1 cellular context compared by ENCODE assay signal in genomic region chr2:145760781-145761649, GRCh38.
TF ChIP-seq lines count a peak whose summit lies in the region.

No MANE protein-coding gene starts in this region.

TF ChIP-seq in HepG2, 621 proteins besides CTCF, POLR2A, EP300 and RAD21 (continued from another document and continues in another):
- TF ChIP-seq HNF1A (IDR thresholded peaks at IDR 0.05; ENCODE audit: low read depth) (peak; percentile 87), HNF1A (CRISPR knock-in tag; IDR thresholded peaks at IDR 0.05; ENCODE audit: borderline replicate concordance) (peak; percentile 92; the same call in 1 of the 2 replicates), CENPX (CRISPR knock-in tag; IDR thresholded peaks at IDR 0.05) (no peak), PITX1 (CRISPR knock-in tag; IDR thresholded peaks at IDR 0.05) (peak; percentile 98), NCOR1 (IDR thresholded peaks at IDR 0.05; ENCODE audit: borderline replicate concordance, low read length) (peak; percentile 99), SMARCE1 (IDR thresholded peaks at IDR 0.05; ENCODE audit: borderline replicate concordance) (peak; percentile 83; the same call in 1 of the 2 replicates), ELF3 (CRISPR knock-in tag; IDR thresholded peaks at IDR 0.05) (peak; percentile 91), ZBTB8A (CRISPR knock-in tag; IDR thresholded peaks at IDR 0.05; ENCODE audit: borderline replicate concordance, low read depth) (no peak), TEAD3 (CRISPR knock-in tag; optimal IDR thresholded peaks at IDR 0.05; ENCODE audit: borderline replicate concordance) (peak; percentile 93), NFATC3 (CRISPR knock-in tag; IDR thresholded peaks at IDR 0.05) (no peak), STAG1 (CRISPR knock-in tag; IDR thresholded peaks at IDR 0.05) (peak; percentile 44; the same call in 1 of the 2 replicates), BCL6 (CRISPR knock-in tag; IDR thresholded peaks at IDR 0.05) (peak; percentile 97), KDM3A (CRISPR knock-in tag; IDR thresholded peaks at IDR 0.05; ENCODE audit: low read depth) (peak; percentile 83; the same call in 1 of the 2 replicates), KAT8 (CRISPR knock-in tag; IDR thresholded peaks at IDR 0.05) (peak; percentile 78), TFDP2 (CRISPR knock-in tag; IDR thresholded peaks at IDR 0.05) (peak; percentile 39; the same call in 1 of the 2 replicates), HNRNPL (IDR thresholded peaks at IDR 0.05; ENCODE audit: low read depth, low read length) (0 out of 2 replicates have a peak, but pooled peaks have one; percentile 26), KMT2B (CRISPR knock-in tag; IDR thresholded peaks at IDR 0.05) (no peak), ZNF550 (CRISPR knock-in tag; IDR thresholded peaks at IDR 0.05; ENCODE audit: borderline replicate concordance) (no peak), PAX8 (CRISPR knock-in tag; IDR thresholded peaks at IDR 0.05; ENCODE audit: borderline replicate concordance) (no peak), ZNF652 (CRISPR knock-in tag; IDR thresholded peaks at IDR 0.05; ENCODE audit: borderline replicate concordance, low read depth) (peak; percentile 41; the same call in 1 of the 2 replicates), TCF7 (IDR thresholded peaks at IDR 0.05; ENCODE audit: low read depth) (peak; percentile 87), NR3C1 (CRISPR knock-in tag; IDR thresholded peaks at IDR 0.05) (no peak), ZNF264 (CRISPR knock-in tag; IDR thresholded peaks at IDR 0.05) (peak; percentile 82), ZFP1 (CRISPR knock-in tag; IDR thresholded peaks at IDR 0.05) (peak; percentile 87), ZNF781 (CRISPR knock-in tag; IDR thresholded peaks at IDR 0.05; ENCODE audit: borderline replicate concordance, not compliant biosample characterization) (peak; percentile 40), HHEX (CRISPR knock-in tag; IDR thresholded peaks at IDR 0.05) (peak; percentile 89), ZNF746 (CRISPR knock-in tag; IDR thresholded peaks at IDR 0.05) (no peak; the same call in 1 of the 2 replicates), SNRNP70 (IDR thresholded peaks at IDR 0.05; ENCODE audit: low read depth, low read length) (no peak), ZSCAN31 (CRISPR knock-in tag; IDR thresholded peaks at IDR 0.05; ENCODE audit: low read depth) (0 out of 2 replicates have a peak, but pooled peaks have one; percentile 3), FOXJ3 (CRISPR knock-in tag; IDR thresholded peaks at IDR 0.05; ENCODE audit: borderline replicate concordance) (peak; percentile 98), KDM6A (CRISPR knock-in tag; IDR thresholded peaks at IDR 0.05; ENCODE audit: low read depth) (peak; percentile 93), MIER2 (CRISPR knock-in tag; IDR thresholded peaks at IDR 0.05) (peak; percentile 59), FOXO1 (CRISPR knock-in tag; IDR thresholded peaks at IDR 0.05) (peak; percentile 96), MED13 (CRISPR knock-in tag; IDR thresholded peaks at IDR 0.05) (peak; percentile 96), HDAC2 (CRISPR knock-in tag; IDR thresholded peaks at IDR 0.05) (peak; percentile 90), SOX6 (IDR thresholded peaks at IDR 0.05) (no peak), SOX6 (CRISPR knock-in tag; IDR thresholded peaks at IDR 0.05) (peak; percentile 98), CREM (IDR thresholded peaks at IDR 0.05) (peak; percentile 96), CREM (CRISPR knock-in tag; IDR thresholded peaks at IDR 0.05) (no peak), HOXD1 (CRISPR knock-in tag; IDR thresholded peaks at IDR 0.05) (peak; percentile 32; the same call in 1 of the 2 replicates), GMEB2 (CRISPR knock-in tag; IDR thresholded peaks at IDR 0.05; ENCODE audit: low read depth) (no peak), ZFP36L1 (CRISPR knock-in tag; IDR thresholded peaks at IDR 0.05) (peak; percentile 71; the same call in 1 of the 2 replicates), ZNF724P (CRISPR knock-in tag; IDR thresholded peaks at IDR 0.05; ENCODE audit: borderline replicate concordance) (no peak), FOXA1 (IDR thresholded peaks at IDR 0.05) (peak; percentile 92), FOXA1 (CRISPR knock-in tag; IDR thresholded peaks at IDR 0.05) (peak; percentile 94), MXD4 (CRISPR knock-in tag; IDR thresholded peaks at IDR 0.05) (peak; percentile 71; the same call in 1 of the 2 replicates), ERF (CRISPR knock-in tag; IDR thresholded peaks at IDR 0.05) (peak; percentile 15), NR2F6 (IDR thresholded peaks at IDR 0.05) (peak; percentile 98), NR2F6 (CRISPR knock-in tag; IDR thresholded peaks at IDR 0.05) (peak; percentile 97)
- TF ChIP-seq, protein P1, sequence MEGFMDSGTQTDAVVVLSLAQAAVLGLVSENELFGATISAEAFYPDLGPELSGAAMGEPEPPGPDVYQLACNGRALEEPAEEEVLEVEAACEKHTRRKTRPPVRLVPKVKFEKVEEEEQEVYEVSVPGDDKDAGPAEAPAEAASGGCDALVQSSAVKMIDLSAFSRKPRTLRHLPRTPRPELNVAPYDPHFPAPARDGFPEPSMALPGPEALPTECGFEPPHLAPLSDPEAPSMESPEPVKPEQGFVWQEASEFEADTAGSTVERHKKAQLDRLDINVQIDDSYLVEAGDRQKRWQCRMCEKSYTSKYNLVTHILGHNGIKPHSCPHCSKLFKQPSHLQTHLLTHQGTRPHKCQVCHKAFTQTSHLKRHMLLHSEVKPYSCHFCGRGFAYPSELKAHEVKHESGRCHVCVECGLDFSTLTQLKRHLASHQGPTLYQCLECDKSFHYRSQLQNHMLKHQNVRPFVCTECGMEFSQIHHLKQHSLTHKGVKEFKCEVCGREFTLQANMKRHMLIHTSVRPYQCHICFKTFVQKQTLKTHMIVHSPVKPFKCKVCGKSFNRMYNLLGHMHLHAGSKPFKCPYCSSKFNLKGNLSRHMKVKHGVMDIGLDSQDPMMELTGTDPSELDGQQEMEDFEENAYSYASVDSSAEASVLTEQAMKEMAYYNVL (CRISPR knock-in tag; IDR thresholded peaks at IDR 0.05; ENCODE audit: borderline replicate concordance) = peak; percentile 32; the same call in 1 of the 2 replicates
- TF ChIP-seq, protein P2, sequence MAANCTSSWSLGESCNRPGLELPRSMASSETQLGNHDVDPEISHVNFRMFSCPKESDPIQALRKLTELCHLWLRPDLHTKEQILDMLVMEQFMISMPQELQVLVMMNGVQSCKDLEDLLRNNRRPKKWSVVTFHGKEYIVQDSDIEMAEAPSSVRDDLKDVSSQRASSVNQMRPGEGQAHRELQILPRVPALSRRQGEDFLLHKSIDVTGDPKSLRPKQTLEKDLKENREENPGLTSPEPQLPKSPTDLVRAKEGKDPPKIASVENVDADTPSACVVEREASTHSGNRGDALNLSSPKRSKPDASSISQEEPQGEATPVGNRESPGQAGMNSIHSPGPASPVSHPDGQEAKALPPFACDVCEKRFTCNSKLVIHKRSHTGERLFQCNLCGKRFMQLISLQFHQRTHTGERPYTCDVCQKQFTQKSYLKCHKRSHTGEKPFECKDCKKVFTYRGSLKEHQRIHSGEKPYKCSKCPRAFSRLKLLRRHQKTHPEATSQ (CRISPR knock-in tag; IDR thresholded peaks at IDR 0.05; ENCODE audit: borderline replicate concordance) = peak; percentile 66; the same call in 1 of the 2 replicates
- TF ChIP-seq, protein P3, sequence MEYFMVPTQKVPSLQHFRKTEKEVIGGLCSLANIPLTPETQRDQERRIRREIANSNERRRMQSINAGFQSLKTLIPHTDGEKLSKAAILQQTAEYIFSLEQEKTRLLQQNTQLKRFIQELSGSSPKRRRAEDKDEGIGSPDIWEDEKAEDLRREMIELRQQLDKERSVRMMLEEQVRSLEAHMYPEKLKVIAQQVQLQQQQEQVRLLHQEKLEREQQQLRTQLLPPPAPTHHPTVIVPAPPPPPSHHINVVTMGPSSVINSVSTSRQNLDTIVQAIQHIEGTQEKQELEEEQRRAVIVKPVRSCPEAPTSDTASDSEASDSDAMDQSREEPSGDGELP (IDR thresholded peaks at IDR 0.05; ENCODE audit: borderline replicate concordance, low read depth) = peak; percentile 70; the same call in 1 of the 2 replicates
- TF ChIP-seq, protein P4, sequence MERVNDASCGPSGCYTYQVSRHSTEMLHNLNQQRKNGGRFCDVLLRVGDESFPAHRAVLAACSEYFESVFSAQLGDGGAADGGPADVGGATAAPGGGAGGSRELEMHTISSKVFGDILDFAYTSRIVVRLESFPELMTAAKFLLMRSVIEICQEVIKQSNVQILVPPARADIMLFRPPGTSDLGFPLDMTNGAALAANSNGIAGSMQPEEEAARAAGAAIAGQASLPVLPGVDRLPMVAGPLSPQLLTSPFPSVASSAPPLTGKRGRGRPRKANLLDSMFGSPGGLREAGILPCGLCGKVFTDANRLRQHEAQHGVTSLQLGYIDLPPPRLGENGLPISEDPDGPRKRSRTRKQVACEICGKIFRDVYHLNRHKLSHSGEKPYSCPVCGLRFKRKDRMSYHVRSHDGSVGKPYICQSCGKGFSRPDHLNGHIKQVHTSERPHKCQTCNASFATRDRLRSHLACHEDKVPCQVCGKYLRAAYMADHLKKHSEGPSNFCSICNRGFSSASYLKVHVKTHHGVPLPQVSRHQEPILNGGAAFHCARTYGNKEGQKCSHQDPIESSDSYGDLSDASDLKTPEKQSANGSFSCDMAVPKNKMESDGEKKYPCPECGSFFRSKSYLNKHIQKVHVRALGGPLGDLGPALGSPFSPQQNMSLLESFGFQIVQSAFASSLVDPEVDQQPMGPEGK (CRISPR knock-in tag; IDR thresholded peaks at IDR 0.05) = 0 out of 2 replicates have a peak, but pooled peaks have one; percentile 24
- TF ChIP-seq, protein P5, sequence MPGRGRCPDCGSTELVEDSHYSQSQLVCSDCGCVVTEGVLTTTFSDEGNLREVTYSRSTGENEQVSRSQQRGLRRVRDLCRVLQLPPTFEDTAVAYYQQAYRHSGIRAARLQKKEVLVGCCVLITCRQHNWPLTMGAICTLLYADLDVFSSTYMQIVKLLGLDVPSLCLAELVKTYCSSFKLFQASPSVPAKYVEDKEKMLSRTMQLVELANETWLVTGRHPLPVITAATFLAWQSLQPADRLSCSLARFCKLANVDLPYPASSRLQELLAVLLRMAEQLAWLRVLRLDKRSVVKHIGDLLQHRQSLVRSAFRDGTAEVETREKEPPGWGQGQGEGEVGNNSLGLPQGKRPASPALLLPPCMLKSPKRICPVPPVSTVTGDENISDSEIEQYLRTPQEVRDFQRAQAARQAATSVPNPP (CRISPR knock-in tag; IDR thresholded peaks at IDR 0.05) = peak; percentile 91
